ENCODE assay signal across 9 cellular contexts in genomic region chr19:50794074-50794777, GRCh38. TPM values are rescaled to one million over a fixed set of nuclear protein-coding genes. Genes with fewer than 3 reads are reported as not detected.
A peak's percentile ranks its signal among the peaks of the same experiment; 100 is the strongest.
DNase-seq lines count a peak whose midpoint lies in the region; ATAC-seq, FAIRE-seq and TF ChIP-seq lines count a peak whose summit lies in the region.
"Had no signal": no experiment of that assay in that cellular context is flagged by ENCODE, and none has a peak within 500 bp of the region (broad histone marks: within the 10 kb centered on the region; RNA-seq: fewer than 3 reads in every experiment).

No MANE protein-coding gene starts in this region.

- FAIRE-seq in GM12878 (lab: Jason Lieb, UNC), result peak; percentile 77

- TF ChIP-seq EP300 in GM12878 (IDR thresholded peaks at IDR 0.05; ENCODE audit: borderline replicate concordance in 1 of 2, control insufficient read depth in 1 of 2, low read depth in 2 of 2, low read length in 2 of 2), result no peak

- H3K27me3 ChIP-seq in GM12878 (replicated peaks in 1 of 2; ENCODE audit: control insufficient read depth in 2 of 2, insufficient read depth in 2 of 2, low read length in 1 of 2), result no peaks in the 10 kb centered on the region

- H3K9ac ChIP-seq in GM12878 (ENCODE audit: control insufficient read depth, insufficient read depth, low read length), result no peak overlapping the region

- CTCF ChIA-PET in GM12878 (lab: Yijun Ruan, JAX), result interaction anchor here (0.8 to 3.4 kb wide), 5 partner anchors 10 to 128 kb away, joined by 3 to 24 read pairs (median 7); no protein-coding TSS in a partner anchor

- WGBS in GM12878 (ENCODE audit: insufficient coverage, insufficient replicate concordance, low lambda C conversion rate, missing lambda C conversion rate), result 29% methylated on average over 11 of the region's 11 CpGs

- peak; percentile 57 for TF ChIP-seq RAD21 in GM12878 (IDR thresholded peaks at IDR 0.05; ENCODE audit: insufficient read depth, low read depth, low read length)

- no peak overlapping the region for H3K4me3 Mint-ChIP-seq in type B pancreatic cell

- no peak overlapping the region for H3K27ac ChIP-seq in GM12878 (ENCODE audit: control insufficient read depth, insufficient read depth)

- in situ Hi-C loops in GM12878 (cut with MboI), result no loop called here

- no peaks in the 10 kb centered on the region for H3K4me1 Mint-ChIP-seq in type B pancreatic cell (ENCODE audit: unreplicated experiment)

- DNase-seq in stimulated activated CD4-positive, alpha-beta T cell treated with anti-CD3 and anti-CD28 coated beads, Interleukin-2, amount 100 ng/mL, for 24 hours, result peak; percentile 49 to 63
- no peak for DNase-seq in stimulated activated CD4-positive, alpha-beta T cell treated with anti-CD3 and anti-CD28 coated beads, Interleukin-2, amount 100 ng/mL, for 48 hours
- DNase-seq in NCI-H2171 (lab: John Stamatoyannopoulos, UW) (peak; percentile 76), GM12878 (ENCODE audit: low read depth, low spot score) (no peak), type B pancreatic cell (ENCODE audit: extremely low spot score, unreplicated experiment) (no peak), hypothalamus (lab: John Stamatoyannopoulos, UW) (no peak)
- DNase-seq: NCI-H2227 treated with DMSO at 0.1 percent for 48 hours had no signal

- POLR2A ChIA-PET in GM12878 (lab: Charles Lee), result interaction anchor here (0.6 to 0.7 kb wide), 2 partner anchors 14 to 1027 kb away, joined by 3 to 4 read pairs; partner anchors contain the start of gene AP2A1

- no peaks in the 10 kb centered on the region for H3K36me3 Mint-ChIP-seq in type B pancreatic cell

- TF ChIP-seq CTCF in GM12878 (IDR thresholded peaks at IDR 0.05 in 2 of 3, conservative IDR thresholded peaks at IDR 0.05 in 1 of 3; ENCODE audit: control insufficient read depth in 2 of 3, extremely low read depth in 1 of 3, insufficient read depth in 1 of 3, low read depth in 3 of 3, low read length in 3 of 3) (peak; percentile 15 to 56 (median 55); a peak in 5 of 6 replicates), type B pancreatic cell (conservative IDR thresholded peaks at IDR 0.05) (no peak)

- intact Hi-C loops in GM12878 (cut with micrococcal nuclease; ENCODE audit: unreplicated experiment), result loop anchor here (2.0 kb wide), 1 partner anchor 129 kb away; no protein-coding TSS in a partner anchor

- no peaks in the 10 kb centered on the region for H3K9me3 Mint-ChIP-seq in type B pancreatic cell

- SMC1A ChIA-PET in GM12878 (lab: Charles Lee; ENCODE audit: uncharacterized antibody, unreplicated experiment), result interaction anchor here (0.8 to 2.0 kb wide), 3 partner anchors 11 to 128 kb away, joined by 3 to 7 read pairs (median 3); no protein-coding TSS in a partner anchor

- H3K27me3 Mint-ChIP-seq in type B pancreatic cell, result no peaks in the 10 kb centered on the region

- TF ChIP-seq POLR2A in GM12878 (IDR thresholded peaks at IDR 0.05; ENCODE audit: low read depth, low read length) (no peak; the same call in 1 of the 2 replicates), GM18505 (IDR thresholded peaks at IDR 0.05; ENCODE audit: borderline replicate concordance, extremely low read depth, insufficient read depth, insufficient read length) (no peak)

- H3K4me1 ChIP-seq in GM12878 (ENCODE audit: control insufficient read depth, insufficient read depth, low read length), result peaks cover 5% of the 10 kb centered on the region

- H3K4me2 ChIP-seq in GM12878 (ENCODE audit: control insufficient read depth, insufficient read depth), result no peak overlapping the region

- RAD21 ChIA-PET in GM12878 (lab: Charles Lee; ENCODE audit: unreplicated experiment), result interaction anchor here (0.8 to 6.7 kb wide), 2 partner anchors 27 to 128 kb away, joined by 3 to 35 read pairs; no protein-coding TSS in a partner anchor

- H3K27ac Mint-ChIP-seq in type B pancreatic cell, result peak overlapping the region; percentile 46

- ATAC-seq in GM12878, result peak; percentile 66
- ATAC-seq in GM18873 (IDR thresholded peaks at IDR 0.05; ENCODE audit: low FRiP score, unreplicated experiment), result no peak
- no peak for ATAC-seq in GM18505 (IDR thresholded peaks at IDR 0.05; ENCODE audit: unreplicated experiment)

- H3K79me2 ChIP-seq in GM12878 (ENCODE audit: control insufficient read depth, insufficient read depth, low read length), result peaks cover 4% of the 10 kb centered on the region

- H2AFZ ChIP-seq in GM12878 (ENCODE audit: control insufficient read depth, low read depth, low read length), result peak overlapping the region; percentile 10; the same call in 1 of the 2 replicates

- no peaks in the 10 kb centered on the region for H3K9me3 ChIP-seq in GM12878 (replicated peaks; ENCODE audit: control insufficient read depth, insufficient read depth, low read length)

- peaks cover 8% of the 10 kb centered on the region for H4K20me1 ChIP-seq in GM12878 (ENCODE audit: control insufficient read depth, insufficient read depth)

- no TSS peak for BruUV-seq in GM12878 (replicated peaks; lab: Mats Ljungman, UMichigan)

- H3K4me3 ChIP-seq in GM12878, result no peak overlapping the region

- peaks cover 17 to 24% of the 10 kb centered on the region in 2 experiments; a peak in 3 of 4 replicates for H3K36me3 ChIP-seq in GM12878 (ENCODE audit: control insufficient read depth in 2 of 2, insufficient read depth in 2 of 2, low read length in 1 of 2)

RNA-seq across cellular contexts. Expression of gene ACP4, which starts 4.0 kb away (rescaled TPM):
- total RNA-seq in GM12878 (2013; cell fraction: nucleolus; rRNA removed), result not detected in 2 replicates
- not detected in 2 replicates for total RNA-seq in GM12878 (2014; rRNA removed)
- not detected in 2 replicates for total RNA-seq in GM12878 (2014; rRNA removed; fragmentation: Illumina TruSeq; extraction: Trizol)
- not detected in 2 replicates for total RNA-seq in GM12878 (2021)
- not detected for polyA plus RNA-seq in GM12878 (2011; ENCODE audit: low read depth)
- not detected in 2 replicates for polyA plus RNA-seq in GM12878 (2011; rRNA removed)
- polyA plus RNA-seq in GM12878 (2011; cell fraction: cytosol; rRNA removed), result not detected in 2 replicates
- polyA plus RNA-seq in GM12878 (2011; cell fraction: nucleus; rRNA removed), result not detected in 2 replicates
- not detected in 2 replicates for polyA plus RNA-seq in GM12878 (2012)
- not detected in 2 replicates for polyA plus RNA-seq in GM12878 (2014; fragmentation: Illumina TruSeq; extraction: Trizol)
- polyA plus RNA-seq in GM12878 (2014; fragmentation: Nextera tagmentation; extraction: Ambion mirVana), result not detected
- not detected in 2 replicates for polyA plus RNA-seq in GM12878 (2014; rRNA removed)
- not detected for polyA plus RNA-seq in GM12878 (2016; fragmentation: Nextera tagmentation; extraction: Ambion mirVana)
- polyA minus RNA-seq in GM12878 (2011; rRNA and poly(A)+ RNA removed), result not detected in 2 replicates
- polyA minus RNA-seq in GM12878 (2011; cell fraction: cytosol; rRNA and poly(A)+ RNA removed), result not detected in 2 replicates
- not detected in 2 replicates for polyA minus RNA-seq in GM12878 (2011; cell fraction: nucleus; rRNA and poly(A)+ RNA removed)
- not detected in 2 replicates for total RNA-seq in type B pancreatic cell (ENCODE audit: low replicate concordance)

RNA-seq across cellular contexts. Expression of gene GPR32, which starts 24.0 kb away (rescaled TPM):
- not detected in 2 replicates for total RNA-seq in GM12878 (2013; cell fraction: nucleolus; rRNA removed)
- not detected in 2 replicates for total RNA-seq in GM12878 (2014; rRNA removed)
- total RNA-seq in GM12878 (2014; rRNA removed; fragmentation: Illumina TruSeq; extraction: Trizol), result not detected in 2 replicates
- total RNA-seq in GM12878 (2021), result not detected in 2 replicates
- polyA plus RNA-seq in GM12878 (2011; ENCODE audit: low read depth), result not detected
- polyA plus RNA-seq in GM12878 (2011; rRNA removed), result not detected in 2 replicates
- not detected in 2 replicates for polyA plus RNA-seq in GM12878 (2011; cell fraction: cytosol; rRNA removed)
- not detected in 2 replicates for polyA plus RNA-seq in GM12878 (2011; cell fraction: nucleus; rRNA removed)
- polyA plus RNA-seq in GM12878 (2012), result not detected in 2 replicates
- not detected in 2 replicates for polyA plus RNA-seq in GM12878 (2014; fragmentation: Illumina TruSeq; extraction: Trizol)
- polyA plus RNA-seq in GM12878 (2014; fragmentation: Nextera tagmentation; extraction: Ambion mirVana), result not detected
- polyA plus RNA-seq in GM12878 (2014; rRNA removed), result not detected in 2 replicates
- polyA plus RNA-seq in GM12878 (2016; fragmentation: Nextera tagmentation; extraction: Ambion mirVana), result not detected
- not detected in 2 replicates for polyA minus RNA-seq in GM12878 (2011; rRNA and poly(A)+ RNA removed)
- polyA minus RNA-seq in GM12878 (2011; cell fraction: cytosol; rRNA and poly(A)+ RNA removed), result not detected in 2 replicates
- not detected in 2 replicates for polyA minus RNA-seq in GM12878 (2011; cell fraction: nucleus; rRNA and poly(A)+ RNA removed)
- total RNA-seq in type B pancreatic cell (ENCODE audit: low replicate concordance), result not detected in 2 replicates

RNA-seq across cellular contexts. Expression of gene KLK1, which starts 29.4 kb away (rescaled TPM):
- total RNA-seq in GM12878 (2013; cell fraction: nucleolus; rRNA removed), result 21.5 and 24.1 TPM in 2 replicates
- total RNA-seq in GM12878 (2014; rRNA removed) (3.3 and 3.4 TPM in 2 replicates), GM12878 (2014; rRNA removed; fragmentation: Illumina TruSeq; extraction: Trizol) (3.4 and 3.5 TPM in 2 replicates), GM12878 (2021) (24.8 and 27.5 TPM in 2 replicates), type B pancreatic cell (ENCODE audit: low replicate concordance) (1.5 and 2.9 TPM in 2 replicates)
- 28.1 TPM for polyA plus RNA-seq in GM12878 (2011; ENCODE audit: low read depth)
- polyA plus RNA-seq in GM12878 (2011; rRNA removed) (21.1 and 24.8 TPM in 2 replicates), GM12878 (2014; fragmentation: Illumina TruSeq; extraction: Trizol) (27.1 and 34.6 TPM in 2 replicates), GM12878 (2014; fragmentation: Nextera tagmentation; extraction: Ambion mirVana) (10 to 100 TPM; 20.7 to 22.0 TPM), GM12878 (2014; rRNA removed) (19.6 and 22.8 TPM in 2 replicates), GM12878 (2016; fragmentation: Nextera tagmentation; extraction: Ambion mirVana) (10 to 100 TPM; 13.9 to 14.4 TPM)
- polyA plus RNA-seq in GM12878 (2011; cell fraction: cytosol; rRNA removed), result 23.5 and 37.4 TPM in 2 replicates
- polyA plus RNA-seq in GM12878 (2011; cell fraction: nucleus; rRNA removed), result 28.3 and 35.0 TPM in 2 replicates
- polyA plus RNA-seq in GM12878 (2012), result 55.9 and 77.5 TPM in 2 replicates
- polyA minus RNA-seq in GM12878 (2011; rRNA and poly(A)+ RNA removed), result 26.0 and 41.9 TPM in 2 replicates
- polyA minus RNA-seq in GM12878 (2011; cell fraction: cytosol; rRNA and poly(A)+ RNA removed), result 12.9 and 16.8 TPM in 2 replicates
- polyA minus RNA-seq in GM12878 (2011; cell fraction: nucleus; rRNA and poly(A)+ RNA removed), result 17.8 and 37.6 TPM in 2 replicates

RNA-seq across cellular contexts. Expression of gene KLK15, which starts 39.1 kb away (rescaled TPM):
- not detected in 2 replicates for total RNA-seq in GM12878 (2013; cell fraction: nucleolus; rRNA removed)
- total RNA-seq in GM12878 (2014; rRNA removed), result not detected in 2 replicates
- not detected in 2 replicates for total RNA-seq in GM12878 (2014; rRNA removed; fragmentation: Illumina TruSeq; extraction: Trizol)
- total RNA-seq in GM12878 (2021), result not detected in 2 replicates
- polyA plus RNA-seq in GM12878 (2011; ENCODE audit: low read depth), result not detected
- polyA plus RNA-seq in GM12878 (2011; rRNA removed), result not detected in 2 replicates
- not detected in 2 replicates for polyA plus RNA-seq in GM12878 (2011; cell fraction: cytosol; rRNA removed)
- polyA plus RNA-seq in GM12878 (2011; cell fraction: nucleus; rRNA removed), result not detected in 2 replicates
- 0.13 TPM in 1 of 2 replicates, not detected in the other for polyA plus RNA-seq in GM12878 (2012)
- 0.04 TPM in 1 of 2 replicates, not detected in the other for polyA plus RNA-seq in GM12878 (2014; fragmentation: Illumina TruSeq; extraction: Trizol)
- polyA plus RNA-seq in GM12878 (2014; fragmentation: Nextera tagmentation; extraction: Ambion mirVana), result not detected
- 0.05 and 0.08 TPM in 2 replicates for polyA plus RNA-seq in GM12878 (2014; rRNA removed)
- polyA plus RNA-seq in GM12878 (2016; fragmentation: Nextera tagmentation; extraction: Ambion mirVana), result not detected
- not detected in 2 replicates for polyA minus RNA-seq in GM12878 (2011; rRNA and poly(A)+ RNA removed)
- not detected in 2 replicates for polyA minus RNA-seq in GM12878 (2011; cell fraction: cytosol; rRNA and poly(A)+ RNA removed)
- not detected in 2 replicates for polyA minus RNA-seq in GM12878 (2011; cell fraction: nucleus; rRNA and poly(A)+ RNA removed)
- total RNA-seq in type B pancreatic cell (ENCODE audit: low replicate concordance), result 0.26 TPM in 1 of 2 replicates, not detected in the other

Comparison
In these comparisons a context has a peak if more than half of its experiments do, and no peak if none do; other contexts are left out.
1. DNase-seq: peak in stimulated activated CD4-positive, alpha-beta T cell treated with anti-CD3 and anti-CD28 coated beads, Interleukin-2, amount 100 ng/mL, for 24 hours (2 of 2) and NCI-H2171 (single experiment); none in stimulated activated CD4-positive, alpha-beta T cell treated with anti-CD3 and anti-CD28 coated beads, Interleukin-2, amount 100 ng/mL, for 48 hours (0 of 2), GM12878 (single experiment), type B pancreatic cell (single experiment) and hypothalamus (0 of 51).